In the genomic region with DNA sequence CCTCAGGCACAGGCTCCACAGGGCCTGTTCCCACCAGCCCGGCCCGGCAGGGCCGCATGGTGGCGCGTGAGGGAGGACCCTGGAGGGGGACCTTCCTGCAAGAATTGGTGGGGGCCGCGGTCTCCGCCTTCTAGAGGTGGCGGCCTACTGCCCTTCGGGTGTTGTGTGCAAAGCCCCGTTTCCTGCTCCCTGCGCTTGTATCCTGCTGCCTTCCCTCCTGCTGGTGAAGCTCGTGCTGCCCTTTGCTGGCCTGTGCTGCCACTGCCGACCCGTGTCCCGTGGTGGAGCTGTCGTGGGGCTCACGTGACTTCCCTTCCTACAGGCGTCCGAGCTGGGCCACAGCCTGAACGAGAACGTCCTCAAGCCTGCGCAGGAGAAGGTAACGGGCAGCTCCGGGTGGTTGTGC, we compare ENCODE assay signal across 1 cellular context.
TF ChIP-seq lines count a peak whose summit lies in the region.

No MANE protein-coding gene starts in this region.

TF ChIP-seq in HepG2, 621 proteins besides CTCF, POLR2A, EP300 and RAD21 (continued from another document):
- TF ChIP-seq, protein P1, sequence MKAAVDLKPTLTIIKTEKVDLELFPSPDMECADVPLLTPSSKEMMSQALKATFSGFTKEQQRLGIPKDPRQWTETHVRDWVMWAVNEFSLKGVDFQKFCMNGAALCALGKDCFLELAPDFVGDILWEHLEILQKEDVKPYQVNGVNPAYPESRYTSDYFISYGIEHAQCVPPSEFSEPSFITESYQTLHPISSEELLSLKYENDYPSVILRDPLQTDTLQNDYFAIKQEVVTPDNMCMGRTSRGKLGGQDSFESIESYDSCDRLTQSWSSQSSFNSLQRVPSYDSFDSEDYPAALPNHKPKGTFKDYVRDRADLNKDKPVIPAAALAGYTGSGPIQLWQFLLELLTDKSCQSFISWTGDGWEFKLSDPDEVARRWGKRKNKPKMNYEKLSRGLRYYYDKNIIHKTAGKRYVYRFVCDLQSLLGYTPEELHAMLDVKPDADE (CRISPR knock-in tag; IDR thresholded peaks at IDR 0.05), result no peak
- TF ChIP-seq TEAD3 (CRISPR knock-in tag; optimal IDR thresholded peaks at IDR 0.05; ENCODE audit: borderline replicate concordance) (peak; percentile 8), JUND (CRISPR knock-in tag; IDR thresholded peaks at IDR 0.05) (no peak), SMARCC2 (IDR thresholded peaks at IDR 0.05) (no peak), TOE1 (CRISPR knock-in tag; IDR thresholded peaks at IDR 0.05) (no peak), FOXJ3 (CRISPR knock-in tag; IDR thresholded peaks at IDR 0.05; ENCODE audit: borderline replicate concordance) (no peak), ZNF333 (CRISPR knock-in tag; IDR thresholded peaks at IDR 0.05; ENCODE audit: borderline replicate concordance) (peak; percentile 48; the same call in 1 of the 2 replicates), ZNF101 (CRISPR knock-in tag; IDR thresholded peaks at IDR 0.05; ENCODE audit: borderline replicate concordance, low read depth) (no peak), HDAC2 (CRISPR knock-in tag; IDR thresholded peaks at IDR 0.05) (no peak), ZNF724P (CRISPR knock-in tag; IDR thresholded peaks at IDR 0.05; ENCODE audit: borderline replicate concordance) (no peak), THYN1 (CRISPR knock-in tag; IDR thresholded peaks at IDR 0.05; ENCODE audit: borderline replicate concordance, low read depth) (no peak), POLR2G (IDR thresholded peaks at IDR 0.05; ENCODE audit: low read depth, low read length) (peak; percentile 28; the same call in 1 of the 2 replicates), U2AF1 (optimal IDR thresholded peaks at IDR 0.05; ENCODE audit: low read depth, low read length) (no peak), ZNF263 (CRISPR knock-in tag; IDR thresholded peaks at IDR 0.05) (no peak), RBFOX2 (IDR thresholded peaks at IDR 0.05; ENCODE audit: low read depth, low read length) (peak; percentile 72), ZSCAN25 (CRISPR knock-in tag; IDR thresholded peaks at IDR 0.05) (no peak), HNRNPLL (IDR thresholded peaks at IDR 0.05; ENCODE audit: low read depth, low read length, poor library complexity, severe bottlenecking) (peak; percentile 1), JDP2 (CRISPR knock-in tag; IDR thresholded peaks at IDR 0.05; ENCODE audit: borderline replicate concordance) (no peak), ZNF615 (CRISPR knock-in tag; IDR thresholded peaks at IDR 0.05; ENCODE audit: borderline replicate concordance) (no peak), KDM5B (CRISPR knock-in tag; IDR thresholded peaks at IDR 0.05; ENCODE audit: borderline replicate concordance) (peak; percentile 22; the same call in 1 of the 2 replicates), ZNF335 (CRISPR knock-in tag; IDR thresholded peaks at IDR 0.05) (no peak), RBM22 (optimal IDR thresholded peaks at IDR 0.05; ENCODE audit: low read length) (peak; percentile 53), ZFP36 (IDR thresholded peaks at IDR 0.05; ENCODE audit: borderline replicate concordance, low read depth, low read length, partially characterized antibody) (no peak), MATR3 (CRISPR knock-in tag; IDR thresholded peaks at IDR 0.05) (no peak), ATF7-NPFF (CRISPR knock-in tag; IDR thresholded peaks at IDR 0.05; ENCODE audit: low read depth) (no peak), ZNF550 (CRISPR knock-in tag; IDR thresholded peaks at IDR 0.05; ENCODE audit: borderline replicate concordance) (0 out of 2 replicates have a peak, but pooled peaks have one; percentile 24), RBM39 (IDR thresholded peaks at IDR 0.05; ENCODE audit: low read depth, low read length, poor library complexity, severe bottlenecking) (peak; percentile 16)
- TF ChIP-seq, protein P2, sequence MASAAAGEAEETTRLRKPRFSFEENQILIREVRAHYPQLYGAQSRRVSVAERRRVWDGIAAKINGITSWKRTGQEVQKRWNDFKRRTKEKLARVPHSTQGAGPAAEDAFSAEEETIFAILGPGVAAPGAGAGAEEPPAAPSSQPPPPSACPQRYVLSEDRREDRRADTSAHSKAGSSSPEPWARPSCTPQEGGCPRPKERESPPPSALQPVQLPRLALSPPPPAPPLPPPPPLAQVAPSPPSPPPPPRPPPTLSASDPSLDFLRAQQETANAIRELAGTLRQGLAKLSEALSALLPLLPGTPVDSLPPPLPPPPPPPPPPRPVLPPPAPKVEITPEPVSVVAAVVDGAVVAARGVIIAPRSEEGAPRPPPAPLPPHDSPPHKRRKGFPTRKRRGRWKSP (CRISPR knock-in tag; IDR thresholded peaks at IDR 0.05), result no peak
- TF ChIP-seq, protein P3, sequence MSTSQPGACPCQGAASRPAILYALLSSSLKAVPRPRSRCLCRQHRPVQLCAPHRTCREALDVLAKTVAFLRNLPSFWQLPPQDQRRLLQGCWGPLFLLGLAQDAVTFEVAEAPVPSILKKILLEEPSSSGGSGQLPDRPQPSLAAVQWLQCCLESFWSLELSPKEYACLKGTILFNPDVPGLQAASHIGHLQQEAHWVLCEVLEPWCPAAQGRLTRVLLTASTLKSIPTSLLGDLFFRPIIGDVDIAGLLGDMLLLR (CRISPR knock-in tag; IDR thresholded peaks at IDR 0.05), result no peak; the same call in 1 of the 2 replicates
- TF ChIP-seq, protein P4, sequence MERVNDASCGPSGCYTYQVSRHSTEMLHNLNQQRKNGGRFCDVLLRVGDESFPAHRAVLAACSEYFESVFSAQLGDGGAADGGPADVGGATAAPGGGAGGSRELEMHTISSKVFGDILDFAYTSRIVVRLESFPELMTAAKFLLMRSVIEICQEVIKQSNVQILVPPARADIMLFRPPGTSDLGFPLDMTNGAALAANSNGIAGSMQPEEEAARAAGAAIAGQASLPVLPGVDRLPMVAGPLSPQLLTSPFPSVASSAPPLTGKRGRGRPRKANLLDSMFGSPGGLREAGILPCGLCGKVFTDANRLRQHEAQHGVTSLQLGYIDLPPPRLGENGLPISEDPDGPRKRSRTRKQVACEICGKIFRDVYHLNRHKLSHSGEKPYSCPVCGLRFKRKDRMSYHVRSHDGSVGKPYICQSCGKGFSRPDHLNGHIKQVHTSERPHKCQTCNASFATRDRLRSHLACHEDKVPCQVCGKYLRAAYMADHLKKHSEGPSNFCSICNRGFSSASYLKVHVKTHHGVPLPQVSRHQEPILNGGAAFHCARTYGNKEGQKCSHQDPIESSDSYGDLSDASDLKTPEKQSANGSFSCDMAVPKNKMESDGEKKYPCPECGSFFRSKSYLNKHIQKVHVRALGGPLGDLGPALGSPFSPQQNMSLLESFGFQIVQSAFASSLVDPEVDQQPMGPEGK (CRISPR knock-in tag; IDR thresholded peaks at IDR 0.05), result no peak
- TF ChIP-seq, protein P5, sequence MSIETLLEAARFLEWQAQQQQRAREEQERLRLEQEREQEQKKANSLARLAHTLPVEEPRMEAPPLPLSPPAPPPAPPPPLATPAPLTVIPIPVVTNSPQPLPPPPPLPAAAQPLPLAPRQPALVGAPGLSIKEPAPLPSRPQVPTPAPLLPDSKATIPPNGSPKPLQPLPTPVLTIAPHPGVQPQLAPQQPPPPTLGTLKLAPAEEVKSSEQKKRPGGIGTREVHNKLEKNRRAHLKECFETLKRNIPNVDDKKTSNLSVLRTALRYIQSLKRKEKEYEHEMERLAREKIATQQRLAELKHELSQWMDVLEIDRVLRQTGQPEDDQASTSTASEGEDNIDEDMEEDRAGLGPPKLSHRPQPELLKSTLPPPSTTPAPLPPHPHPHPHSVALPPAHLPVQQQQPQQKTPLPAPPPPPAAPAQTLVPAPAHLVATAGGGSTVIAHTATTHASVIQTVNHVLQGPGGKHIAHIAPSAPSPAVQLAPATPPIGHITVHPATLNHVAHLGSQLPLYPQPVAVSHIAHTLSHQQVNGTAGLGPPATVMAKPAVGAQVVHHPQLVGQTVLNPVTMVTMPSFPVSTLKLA (IDR thresholded peaks at IDR 0.05), result no peak
TF ChIP-seq in HepG2: peak in this region for 16.
